Comparison of ENCODE assay signal across 8 cellular contexts in the genomic region with DNA sequence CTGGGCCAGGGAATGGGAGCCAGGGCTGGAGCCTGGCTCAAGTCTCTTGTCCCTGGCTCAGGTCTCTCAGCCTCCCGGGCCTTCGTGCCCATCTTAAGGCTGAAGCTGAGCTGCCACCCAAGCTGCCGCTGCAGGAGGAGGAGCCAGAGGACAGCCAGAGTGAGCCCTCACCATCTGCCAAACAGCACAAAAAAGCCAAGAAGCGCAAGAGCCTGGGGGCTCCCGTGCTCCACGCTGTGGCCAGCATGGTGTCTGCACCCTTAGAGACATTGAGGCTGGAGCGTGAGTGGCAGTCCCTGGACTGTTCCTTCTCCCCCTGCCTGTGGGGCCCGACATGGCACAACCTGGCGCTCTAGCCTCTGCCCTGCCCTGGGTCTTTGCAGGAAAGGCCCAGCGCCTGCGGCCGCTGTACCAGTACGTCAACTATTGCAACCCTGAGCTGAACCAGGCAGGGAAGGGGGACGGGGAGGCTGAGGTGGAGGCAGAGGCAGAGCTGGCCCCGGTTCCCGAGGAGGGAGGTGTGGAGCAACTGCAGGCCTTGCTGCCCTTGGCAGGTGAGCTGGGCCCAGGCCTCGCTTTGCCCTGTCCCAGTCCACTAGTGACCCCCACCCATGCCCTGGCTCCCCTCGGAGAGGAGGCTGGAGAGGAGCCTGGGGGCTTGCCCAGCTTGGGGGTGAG. TPM values are rescaled to one million over a fixed set of nuclear protein-coding genes. Genes with fewer than 3 reads are reported as not detected.
A peak's percentile ranks its signal among the peaks of the same experiment; 100 is the strongest.
DNase-seq lines count a peak whose midpoint lies in the region; ATAC-seq and TF ChIP-seq lines count a peak whose summit lies in the region.

No MANE protein-coding gene starts in this region.

- H3K36me3 Mint-ChIP-seq in activated naive CD8-positive, alpha-beta T cell treated with anti-CD3 and anti-CD28 coated beads for 36 hours = peaks cover 1% of the 10 kb centered on the region

- H3K36me3 ChIP-seq in prostate gland (no peaks in the 10 kb centered on the region), upper lobe of right lung (peaks cover 3% of the 10 kb centered on the region)

- H3K4me3 Mint-ChIP-seq in activated naive CD8-positive, alpha-beta T cell treated with anti-CD3 and anti-CD28 coated beads for 36 hours = no peak overlapping the region

- H3K4me1 Mint-ChIP-seq in activated naive CD8-positive, alpha-beta T cell treated with anti-CD3 and anti-CD28 coated beads for 36 hours = peaks cover 12% of the 10 kb centered on the region

- ATAC-seq in GM21825 (IDR thresholded peaks at IDR 0.05; ENCODE audit: unreplicated experiment) (peak; percentile 64), SK-N-SH treated with all-trans-retinoic acid at 6 μM for 48 hours (peak; percentile 90), Right ventricle myocardium superior (ENCODE audit: poor library complexity) (peak; percentile 89), upper lobe of right lung (peak; percentile 80)

- 19% methylated on average over 16 of the region's 18 CpGs for WGBS in prostate gland

- TF ChIP-seq POLR2A in prostate gland (IDR thresholded peaks at IDR 0.05) = no peak

- DNase-seq in EL (peak; percentile 95), LNCaP clone FGC (ENCODE audit: low read depth) (peak; percentile 92), Right ventricle myocardium superior (peak; percentile 91), prostate gland (ENCODE audit: low spot score) (peak; percentile 86), upper lobe of right lung (peak; percentile 87)
- peak; percentile 87 for DNase-seq in activated naive CD8-positive, alpha-beta T cell treated with anti-CD3 and anti-CD28 coated beads for 36 hours

- H3K27ac Mint-ChIP-seq in activated naive CD8-positive, alpha-beta T cell treated with anti-CD3 and anti-CD28 coated beads for 36 hours = no peak overlapping the region

- no peaks in the 10 kb centered on the region for H3K27me3 Mint-ChIP-seq in activated naive CD8-positive, alpha-beta T cell treated with anti-CD3 and anti-CD28 coated beads for 36 hours

- H3K9me3 Mint-ChIP-seq in activated naive CD8-positive, alpha-beta T cell treated with anti-CD3 and anti-CD28 coated beads for 36 hours = no peaks in the 10 kb centered on the region

- TF ChIP-seq CTCF in LNCaP clone FGC (IDR thresholded peaks at IDR 0.05; ENCODE audit: control insufficient read depth, extremely low read depth, insufficient read depth) = peak; percentile 94
- TF ChIP-seq CTCF in prostate gland (IDR thresholded peaks at IDR 0.05) = peak; percentile 52 to 97 (median 87)
- TF ChIP-seq CTCF in upper lobe of right lung (IDR thresholded peaks at IDR 0.05) = peak; percentile 78

- H3K4me1 ChIP-seq in prostate gland (replicated peaks) (peaks cover 7% of the 10 kb centered on the region), upper lobe of right lung (peaks cover 23% of the 10 kb centered on the region)

- H3K27ac ChIP-seq in prostate gland (peak overlapping the region; percentile 79 to 81), upper lobe of right lung (peak overlapping the region; percentile 89)

- peak overlapping the region; percentile 67 for H3K4me3 ChIP-seq in LNCaP clone FGC (ENCODE audit: low read depth, low read length)
- peak overlapping the region; percentile 67 to 85 for H3K4me3 ChIP-seq in prostate gland
- H3K4me3 ChIP-seq in upper lobe of right lung = peak overlapping the region; percentile 76

- H3K27me3 ChIP-seq in prostate gland (replicated peaks; ENCODE audit: insufficient read depth) = no peaks in the 10 kb centered on the region
- H3K27me3 ChIP-seq in upper lobe of right lung = no peaks in the 10 kb centered on the region

- H3K9me3 ChIP-seq in prostate gland (no peaks in the 10 kb centered on the region), upper lobe of right lung (no peaks in the 10 kb centered on the region)

- intact Hi-C loops in Right ventricle myocardium superior (cut with DNase I) (loop anchor here (5.0 kb wide), 1 partner anchor 146 kb away; no protein-coding TSS in a partner anchor), prostate gland (cut with DNase I) (loop anchor here (1.0 to 10.0 kb wide), 2 partner anchors 105 to 143 kb away; a partner anchor contains a TSS), upper lobe of right lung (cut with DNase I) (loop anchor here (10.0 kb wide), 1 partner anchor 103 kb away; a partner anchor contains a TSS)

TF ChIP-seq in SK-N-SH treated with all-trans-retinoic acid at 6 μM for 48 hours, 23 proteins besides CTCF, POLR2A, EP300 and RAD21 (continues in another document):
- TF ChIP-seq ZNF70 (CRISPR knock-in tag; IDR thresholded peaks at IDR 0.05) = no peak
- TF ChIP-seq, protein P1, sequence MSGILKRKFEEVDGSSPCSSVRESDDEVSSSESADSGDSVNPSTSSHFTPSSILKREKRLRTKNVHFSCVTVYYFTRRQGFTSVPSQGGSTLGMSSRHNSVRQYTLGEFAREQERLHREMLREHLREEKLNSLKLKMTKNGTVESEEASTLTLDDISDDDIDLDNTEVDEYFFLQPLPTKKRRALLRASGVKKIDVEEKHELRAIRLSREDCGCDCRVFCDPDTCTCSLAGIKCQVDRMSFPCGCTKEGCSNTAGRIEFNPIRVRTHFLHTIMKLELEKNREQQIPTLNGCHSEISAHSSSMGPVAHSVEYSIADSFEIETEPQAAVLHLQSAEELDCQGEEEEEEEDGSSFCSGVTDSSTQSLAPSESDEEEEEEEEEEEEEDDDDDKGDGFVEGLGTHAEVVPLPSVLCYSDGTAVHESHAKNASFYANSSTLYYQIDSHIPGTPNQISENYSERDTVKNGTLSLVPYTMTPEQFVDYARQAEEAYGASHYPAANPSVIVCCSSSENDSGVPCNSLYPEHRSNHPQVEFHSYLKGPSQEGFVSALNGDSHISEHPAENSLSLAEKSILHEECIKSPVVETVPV (CRISPR knock-in tag; IDR thresholded peaks at IDR 0.05) = no peak
- no peak for TF ChIP-seq CSDC2 (CRISPR knock-in tag; IDR thresholded peaks at IDR 0.05)
- TF ChIP-seq, protein P2, sequence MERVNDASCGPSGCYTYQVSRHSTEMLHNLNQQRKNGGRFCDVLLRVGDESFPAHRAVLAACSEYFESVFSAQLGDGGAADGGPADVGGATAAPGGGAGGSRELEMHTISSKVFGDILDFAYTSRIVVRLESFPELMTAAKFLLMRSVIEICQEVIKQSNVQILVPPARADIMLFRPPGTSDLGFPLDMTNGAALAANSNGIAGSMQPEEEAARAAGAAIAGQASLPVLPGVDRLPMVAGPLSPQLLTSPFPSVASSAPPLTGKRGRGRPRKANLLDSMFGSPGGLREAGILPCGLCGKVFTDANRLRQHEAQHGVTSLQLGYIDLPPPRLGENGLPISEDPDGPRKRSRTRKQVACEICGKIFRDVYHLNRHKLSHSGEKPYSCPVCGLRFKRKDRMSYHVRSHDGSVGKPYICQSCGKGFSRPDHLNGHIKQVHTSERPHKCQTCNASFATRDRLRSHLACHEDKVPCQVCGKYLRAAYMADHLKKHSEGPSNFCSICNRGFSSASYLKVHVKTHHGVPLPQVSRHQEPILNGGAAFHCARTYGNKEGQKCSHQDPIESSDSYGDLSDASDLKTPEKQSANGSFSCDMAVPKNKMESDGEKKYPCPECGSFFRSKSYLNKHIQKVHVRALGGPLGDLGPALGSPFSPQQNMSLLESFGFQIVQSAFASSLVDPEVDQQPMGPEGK (CRISPR knock-in tag; IDR thresholded peaks at IDR 0.05; ENCODE audit: borderline replicate concordance) = no peak
- TF ChIP-seq BACH2 (CRISPR knock-in tag; IDR thresholded peaks at IDR 0.05; ENCODE audit: borderline replicate concordance) = no peak
- no peak for TF ChIP-seq ZC3H10 (CRISPR knock-in tag; IDR thresholded peaks at IDR 0.05)
- no peak for TF ChIP-seq TCF4 (CRISPR knock-in tag; IDR thresholded peaks at IDR 0.05; ENCODE audit: borderline replicate concordance)
- no peak for TF ChIP-seq SNAI2 (CRISPR knock-in tag; IDR thresholded peaks at IDR 0.05)
- TF ChIP-seq ARNTL (CRISPR knock-in tag; IDR thresholded peaks at IDR 0.05; ENCODE audit: borderline replicate concordance, low read depth) = no peak
- no peak for TF ChIP-seq GLIS3 (CRISPR knock-in tag; IDR thresholded peaks at IDR 0.05)
- no peak for TF ChIP-seq ESRRG (CRISPR knock-in tag; IDR thresholded peaks at IDR 0.05)
- no peak for TF ChIP-seq TOX (CRISPR knock-in tag; IDR thresholded peaks at IDR 0.05; ENCODE audit: borderline replicate concordance)
- no peak for TF ChIP-seq ZNF565 (CRISPR knock-in tag; conservative IDR thresholded peaks at IDR 0.05; ENCODE audit: low read depth)
- TF ChIP-seq ZNF8 (CRISPR knock-in tag; IDR thresholded peaks at IDR 0.05) = no peak
- TF ChIP-seq, protein P3, sequence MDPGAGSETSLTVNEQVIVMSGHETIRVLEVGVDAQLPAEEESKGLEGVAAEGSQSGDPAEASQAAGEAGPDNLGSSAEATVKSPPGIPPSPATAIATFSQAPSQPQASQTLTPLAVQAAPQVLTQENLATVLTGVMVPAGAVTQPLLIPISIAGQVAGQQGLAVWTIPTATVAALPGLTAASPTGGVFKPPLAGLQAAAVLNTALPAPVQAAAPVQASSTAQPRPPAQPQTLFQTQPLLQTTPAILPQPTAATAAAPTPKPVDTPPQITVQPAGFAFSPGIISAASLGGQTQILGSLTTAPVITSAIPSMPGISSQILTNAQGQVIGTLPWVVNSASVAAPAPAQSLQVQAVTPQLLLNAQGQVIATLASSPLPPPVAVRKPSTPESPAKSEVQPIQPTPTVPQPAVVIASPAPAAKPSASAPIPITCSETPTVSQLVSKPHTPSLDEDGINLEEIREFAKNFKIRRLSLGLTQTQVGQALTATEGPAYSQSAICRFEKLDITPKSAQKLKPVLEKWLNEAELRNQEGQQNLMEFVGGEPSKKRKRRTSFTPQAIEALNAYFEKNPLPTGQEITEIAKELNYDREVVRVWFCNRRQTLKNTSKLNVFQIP (CRISPR knock-in tag; IDR thresholded peaks at IDR 0.05; ENCODE audit: borderline replicate concordance, low read depth) = no peak

RNA-seq across cellular contexts. Expression of a gene that starts 1.3 kb away (rescaled TPM):
- 1 to 10 TPM; 1.3 to 1.8 TPM for total RNA-seq in activated naive CD8-positive, alpha-beta T cell treated with anti-CD3 and anti-CD28 coated beads for 36 hours
- total RNA-seq in Right ventricle myocardium superior (4.3 TPM), prostate gland (10 to 100 TPM in 1 of 2 donors, 1 to 10 TPM in 1; 10.0 to 18.3 TPM), upper lobe of right lung (3.8 TPM)

RNA-seq across cellular contexts. Expression of a gene that starts 1.4 kb away (rescaled TPM):
- total RNA-seq in activated naive CD8-positive, alpha-beta T cell treated with anti-CD3 and anti-CD28 coated beads for 36 hours = 10 to 100 TPM in 1 of 2 experiments, 1 to 10 TPM in 1; 9.3 to 10.7 TPM
- total RNA-seq in Right ventricle myocardium superior (8.8 TPM), prostate gland (10 to 100 TPM; 20.6 to 29.1 TPM), upper lobe of right lung (14.5 TPM)

RNA-seq across cellular contexts. Expression of a gene that starts 7.2 kb away (rescaled TPM):
- total RNA-seq in activated naive CD8-positive, alpha-beta T cell treated with anti-CD3 and anti-CD28 coated beads for 36 hours = 1 to 10 TPM; 7.8 to 9.4 TPM
- total RNA-seq in Right ventricle myocardium superior = 3.2 TPM
- total RNA-seq in prostate gland = 10 to 100 TPM in 1 of 2 donors, 1 to 10 TPM in 1; 3.4 to 13.7 TPM
- 4.7 TPM for total RNA-seq in upper lobe of right lung

RNA-seq across cellular contexts. Expression of a gene that starts 7.9 kb away (rescaled TPM):
- total RNA-seq in activated naive CD8-positive, alpha-beta T cell treated with anti-CD3 and anti-CD28 coated beads for 36 hours = 10 to 100 TPM; 48.0 to 50.3 TPM
- total RNA-seq in Right ventricle myocardium superior (7.1 TPM), prostate gland (10 to 100 TPM; 17.1 to 45.4 TPM), upper lobe of right lung (14.3 TPM)

RNA-seq across cellular contexts. Expression of a gene that starts 23.0 kb away (rescaled TPM):
- total RNA-seq in activated naive CD8-positive, alpha-beta T cell treated with anti-CD3 and anti-CD28 coated beads for 36 hours = 100 to 1,000 TPM; 136 to 140 TPM
- total RNA-seq in Right ventricle myocardium superior = 0.05 TPM
- total RNA-seq in prostate gland = 1 to 10 TPM; 4.8 to 5.1 TPM
- total RNA-seq in upper lobe of right lung = 6.3 TPM

Comparison
In these comparisons a context has a peak if more than half of its experiments do, and no peak if none do; other contexts are left out.
1. Peak in every context shown above with its lines: DNase-seq, ATAC-seq, H3K4me3 ChIP-seq and H3K27ac ChIP-seq.